1 cellular context compared by ENCODE assay signal in the genomic region with DNA sequence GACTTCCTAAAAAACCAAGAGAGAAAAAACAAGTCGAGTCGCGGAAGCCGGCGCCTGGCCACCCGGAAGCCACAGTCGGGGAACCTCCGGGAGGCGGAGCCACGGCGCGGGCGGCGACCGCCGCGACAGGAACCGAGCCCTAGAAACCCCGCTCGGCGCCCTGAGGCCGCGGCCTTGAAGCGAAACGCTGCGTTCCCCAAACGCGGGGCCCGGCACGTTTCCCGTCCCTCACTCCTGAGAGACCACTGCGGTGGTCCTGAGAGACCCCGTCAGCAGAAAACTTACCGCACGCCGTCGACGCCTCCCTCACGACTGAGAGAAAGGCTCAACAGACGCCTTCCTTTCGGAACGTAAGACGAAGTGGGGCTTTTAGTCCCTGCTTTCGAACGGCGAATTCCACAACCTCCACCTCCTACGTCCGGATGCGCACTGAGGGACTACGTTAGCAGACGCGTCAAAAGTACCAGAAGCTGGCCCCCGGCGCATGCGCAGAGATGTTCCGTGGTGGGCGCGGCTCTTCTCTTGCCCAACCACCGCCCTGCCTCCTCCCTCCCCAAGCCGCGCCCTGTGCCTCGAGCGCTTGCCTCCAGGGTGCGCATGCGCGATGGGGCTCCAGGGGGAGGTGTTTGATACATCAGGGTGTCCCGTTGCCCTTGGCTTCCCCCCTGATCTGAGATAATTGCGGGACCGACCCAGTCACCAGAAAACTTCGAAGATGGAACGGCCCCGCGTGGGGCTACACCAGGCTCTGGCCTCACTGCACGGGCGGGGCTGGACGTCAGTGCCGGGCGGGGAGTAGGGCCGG.
TF ChIP-seq lines count a peak whose summit lies in the region.

Gene RSRP1 (minus strand): TSS at position 431 of the 805 bp plus-strand sequence. CDS start 491 bp downstream, outside the sequence.

TF ChIP-seq in K562, 482 proteins besides CTCF, POLR2A, EP300 and RAD21 (continued from another document and continues in another):
- TF ChIP-seq, protein P1, sequence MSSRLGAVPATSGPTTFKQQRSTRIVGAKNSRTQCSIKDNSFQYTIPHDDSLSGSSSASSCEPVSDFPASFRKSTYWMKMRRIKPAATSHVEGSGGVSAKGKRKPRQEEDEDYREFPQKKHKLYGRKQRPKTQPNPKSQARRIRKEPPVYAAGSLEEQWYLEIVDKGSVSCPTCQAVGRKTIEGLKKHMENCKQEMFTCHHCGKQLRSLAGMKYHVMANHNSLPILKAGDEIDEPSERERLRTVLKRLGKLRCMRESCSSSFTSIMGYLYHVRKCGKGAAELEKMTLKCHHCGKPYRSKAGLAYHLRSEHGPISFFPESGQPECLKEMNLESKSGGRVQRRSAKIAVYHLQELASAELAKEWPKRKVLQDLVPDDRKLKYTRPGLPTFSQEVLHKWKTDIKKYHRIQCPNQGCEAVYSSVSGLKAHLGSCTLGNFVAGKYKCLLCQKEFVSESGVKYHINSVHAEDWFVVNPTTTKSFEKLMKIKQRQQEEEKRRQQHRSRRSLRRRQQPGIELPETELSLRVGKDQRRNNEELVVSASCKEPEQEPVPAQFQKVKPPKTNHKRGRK (tag; IDR thresholded peaks at IDR 0.05) = no peak
- TF ChIP-seq TEAD4 (IDR thresholded peaks at IDR 0.05; ENCODE audit: low read length) = 0 out of 2 replicates have a peak, but pooled peaks have one; percentile 48
- no peak for TF ChIP-seq TEAD4 (CRISPR knock-in tag; IDR thresholded peaks at IDR 0.05; ENCODE audit: borderline replicate concordance)
- TF ChIP-seq ZNF644 (tag; IDR thresholded peaks at IDR 0.05; ENCODE audit: low read depth) = no peak
- TF ChIP-seq, protein P2, sequence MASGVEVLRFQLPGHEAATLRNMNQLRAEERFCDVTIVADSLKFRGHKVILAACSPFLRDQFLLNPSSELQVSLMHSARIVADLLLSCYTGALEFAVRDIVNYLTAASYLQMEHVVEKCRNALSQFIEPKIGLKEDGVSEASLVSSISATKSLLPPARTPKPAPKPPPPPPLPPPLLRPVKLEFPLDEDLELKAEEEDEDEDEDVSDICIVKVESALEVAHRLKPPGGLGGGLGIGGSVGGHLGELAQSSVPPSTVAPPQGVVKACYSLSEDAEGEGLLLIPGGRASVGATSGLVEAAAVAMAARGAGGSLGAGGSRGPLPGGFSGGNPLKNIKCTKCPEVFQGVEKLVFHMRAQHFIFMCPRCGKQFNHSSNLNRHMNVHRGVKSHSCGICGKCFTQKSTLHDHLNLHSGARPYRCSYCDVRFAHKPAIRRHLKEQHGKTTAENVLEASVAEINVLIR (CRISPR knock-in tag; IDR thresholded peaks at IDR 0.05) = peak; percentile 76
- TF ChIP-seq TAF15 (IDR thresholded peaks at IDR 0.05; ENCODE audit: low read depth, low read length) = no peak
- no peak for TF ChIP-seq RFX7 (CRISPR knock-in tag; IDR thresholded peaks at IDR 0.05)
- TF ChIP-seq ZNF444 (CRISPR knock-in tag; IDR thresholded peaks at IDR 0.05) = peak; percentile 74; the same call in 1 of the 2 replicates
- TF ChIP-seq ESRRB (CRISPR knock-in tag; IDR thresholded peaks at IDR 0.05; ENCODE audit: borderline replicate concordance) = 0 out of 2 replicates have a peak, but pooled peaks have one; percentile 38
- no peak for TF ChIP-seq ZNF785 (CRISPR knock-in tag; IDR thresholded peaks at IDR 0.05)
- TF ChIP-seq NCOA1 (IDR thresholded peaks at IDR 0.05; ENCODE audit: low read depth) = no peak; the same call in 1 of the 2 replicates
- peak; percentile 92 for TF ChIP-seq ZFX (CRISPR knock-in tag; IDR thresholded peaks at IDR 0.05)
- no peak for TF ChIP-seq TFAM (CRISPR knock-in tag; conservative IDR thresholded peaks at IDR 0.05)
- TF ChIP-seq TFAP4 (CRISPR knock-in tag; IDR thresholded peaks at IDR 0.05; ENCODE audit: borderline replicate concordance) = peak; percentile 74
- peak; percentile 100 for TF ChIP-seq SUPT5H (IDR thresholded peaks at IDR 0.05)
- peak; percentile 38; the same call in 1 of the 2 replicates for TF ChIP-seq NR2F6 (CRISPR knock-in tag; IDR thresholded peaks at IDR 0.05)
- no peak for TF ChIP-seq NFE2 (IDR thresholded peaks at IDR 0.05; ENCODE audit: low read depth)
- TF ChIP-seq PCBP1 (IDR thresholded peaks at IDR 0.05; ENCODE audit: low read depth, low read length, poor library complexity, severe bottlenecking) = no peak
- TF ChIP-seq CREB1 (IDR thresholded peaks at IDR 0.05) = peak; percentile 79
- peak; percentile 85 for TF ChIP-seq CREB1 (CRISPR knock-in tag; IDR thresholded peaks at IDR 0.05)
- no peak for TF ChIP-seq NR3C1 (CRISPR knock-in tag; IDR thresholded peaks at IDR 0.05)
- TF ChIP-seq KLF1 (tag; IDR thresholded peaks at IDR 0.05) = peak; percentile 95
- no peak for TF ChIP-seq RFX5 (IDR thresholded peaks at IDR 0.05; ENCODE audit: low read depth, low read length)
- TF ChIP-seq NFXL1 (CRISPR knock-in tag; IDR thresholded peaks at IDR 0.05) = peak; percentile 78; the same call in 1 of the 2 replicates
- TF ChIP-seq PCBP2 (IDR thresholded peaks at IDR 0.05; ENCODE audit: low read depth, low read length, poor library complexity, severe bottlenecking) = no peak
- TF ChIP-seq FOXM1 (IDR thresholded peaks at IDR 0.05; ENCODE audit: low read depth) = no peak
- TF ChIP-seq FOXM1 (CRISPR knock-in tag; IDR thresholded peaks at IDR 0.05; ENCODE audit: low read depth) = no peak
- TF ChIP-seq RCOR1 (IDR thresholded peaks at IDR 0.05; ENCODE audit: borderline replicate concordance in 1 of 2, low read depth in 2 of 2, low read length in 2 of 2) = peak; percentile 16 to 45; a peak in 3 of 4 replicates
- no peak for TF ChIP-seq HINFP (tag; conservative IDR thresholded peaks at IDR 0.05; ENCODE audit: low read depth)
- TF ChIP-seq TSC22D4 (tag; IDR thresholded peaks at IDR 0.05) = no peak
- TF ChIP-seq FOXK1 (CRISPR knock-in tag; IDR thresholded peaks at IDR 0.05; ENCODE audit: borderline replicate concordance) = peak; percentile 74; the same call in 1 of the 2 replicates
- TF ChIP-seq MEF2A (IDR thresholded peaks at IDR 0.05; ENCODE audit: control insufficient read depth, low read depth, low read length) = no peak
- no peak for TF ChIP-seq ZNF518B (CRISPR knock-in tag; IDR thresholded peaks at IDR 0.05)
- no peak for TF ChIP-seq HEY1 (CRISPR knock-in tag; IDR thresholded peaks at IDR 0.05; ENCODE audit: borderline replicate concordance)
- 0 out of 2 replicates have a peak, but pooled peaks have one; percentile 44 for TF ChIP-seq E2F1 (CRISPR knock-in tag; IDR thresholded peaks at IDR 0.05)
- TF ChIP-seq, protein P3, sequence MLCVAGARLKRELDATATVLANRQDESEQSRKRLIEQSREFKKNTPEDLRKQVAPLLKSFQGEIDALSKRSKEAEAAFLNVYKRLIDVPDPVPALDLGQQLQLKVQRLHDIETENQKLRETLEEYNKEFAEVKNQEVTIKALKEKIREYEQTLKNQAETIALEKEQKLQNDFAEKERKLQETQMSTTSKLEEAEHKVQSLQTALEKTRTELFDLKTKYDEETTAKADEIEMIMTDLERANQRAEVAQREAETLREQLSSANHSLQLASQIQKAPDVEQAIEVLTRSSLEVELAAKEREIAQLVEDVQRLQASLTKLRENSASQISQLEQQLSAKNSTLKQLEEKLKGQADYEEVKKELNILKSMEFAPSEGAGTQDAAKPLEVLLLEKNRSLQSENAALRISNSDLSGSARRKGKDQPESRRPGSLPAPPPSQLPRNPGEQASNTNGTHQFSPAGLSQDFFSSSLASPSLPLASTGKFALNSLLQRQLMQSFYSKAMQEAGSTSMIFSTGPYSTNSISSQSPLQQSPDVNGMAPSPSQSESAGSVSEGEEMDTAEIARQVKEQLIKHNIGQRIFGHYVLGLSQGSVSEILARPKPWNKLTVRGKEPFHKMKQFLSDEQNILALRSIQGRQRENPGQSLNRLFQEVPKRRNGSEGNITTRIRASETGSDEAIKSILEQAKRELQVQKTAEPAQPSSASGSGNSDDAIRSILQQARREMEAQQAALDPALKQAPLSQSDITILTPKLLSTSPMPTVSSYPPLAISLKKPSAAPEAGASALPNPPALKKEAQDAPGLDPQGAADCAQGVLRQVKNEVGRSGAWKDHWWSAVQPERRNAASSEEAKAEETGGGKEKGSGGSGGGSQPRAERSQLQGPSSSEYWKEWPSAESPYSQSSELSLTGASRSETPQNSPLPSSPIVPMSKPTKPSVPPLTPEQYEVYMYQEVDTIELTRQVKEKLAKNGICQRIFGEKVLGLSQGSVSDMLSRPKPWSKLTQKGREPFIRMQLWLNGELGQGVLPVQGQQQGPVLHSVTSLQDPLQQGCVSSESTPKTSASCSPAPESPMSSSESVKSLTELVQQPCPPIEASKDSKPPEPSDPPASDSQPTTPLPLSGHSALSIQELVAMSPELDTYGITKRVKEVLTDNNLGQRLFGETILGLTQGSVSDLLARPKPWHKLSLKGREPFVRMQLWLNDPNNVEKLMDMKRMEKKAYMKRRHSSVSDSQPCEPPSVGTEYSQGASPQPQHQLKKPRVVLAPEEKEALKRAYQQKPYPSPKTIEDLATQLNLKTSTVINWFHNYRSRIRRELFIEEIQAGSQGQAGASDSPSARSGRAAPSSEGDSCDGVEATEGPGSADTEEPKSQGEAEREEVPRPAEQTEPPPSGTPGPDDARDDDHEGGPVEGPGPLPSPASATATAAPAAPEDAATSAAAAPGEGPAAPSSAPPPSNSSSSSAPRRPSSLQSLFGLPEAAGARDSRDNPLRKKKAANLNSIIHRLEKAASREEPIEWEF (CRISPR knock-in tag; IDR thresholded peaks at IDR 0.05) = no peak
- 0 out of 2 replicates have a peak, but pooled peaks have one; percentile 5 for TF ChIP-seq ZNF354B (CRISPR knock-in tag; IDR thresholded peaks at IDR 0.05)
- TF ChIP-seq, protein P4, sequence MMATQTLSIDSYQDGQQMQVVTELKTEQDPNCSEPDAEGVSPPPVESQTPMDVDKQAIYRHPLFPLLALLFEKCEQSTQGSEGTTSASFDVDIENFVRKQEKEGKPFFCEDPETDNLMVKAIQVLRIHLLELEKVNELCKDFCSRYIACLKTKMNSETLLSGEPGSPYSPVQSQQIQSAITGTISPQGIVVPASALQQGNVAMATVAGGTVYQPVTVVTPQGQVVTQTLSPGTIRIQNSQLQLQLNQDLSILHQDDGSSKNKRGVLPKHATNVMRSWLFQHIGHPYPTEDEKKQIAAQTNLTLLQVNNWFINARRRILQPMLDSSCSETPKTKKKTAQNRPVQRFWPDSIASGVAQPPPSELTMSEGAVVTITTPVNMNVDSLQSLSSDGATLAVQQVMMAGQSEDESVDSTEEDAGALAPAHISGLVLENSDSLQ (IDR thresholded peaks at IDR 0.05) = no peak
- TF ChIP-seq ZNF184 (CRISPR knock-in tag; IDR thresholded peaks at IDR 0.05) = no peak
- peak; percentile 64 for TF ChIP-seq PHF20 (IDR thresholded peaks at IDR 0.05; ENCODE audit: partially characterized antibody)
- TF ChIP-seq, protein P5, sequence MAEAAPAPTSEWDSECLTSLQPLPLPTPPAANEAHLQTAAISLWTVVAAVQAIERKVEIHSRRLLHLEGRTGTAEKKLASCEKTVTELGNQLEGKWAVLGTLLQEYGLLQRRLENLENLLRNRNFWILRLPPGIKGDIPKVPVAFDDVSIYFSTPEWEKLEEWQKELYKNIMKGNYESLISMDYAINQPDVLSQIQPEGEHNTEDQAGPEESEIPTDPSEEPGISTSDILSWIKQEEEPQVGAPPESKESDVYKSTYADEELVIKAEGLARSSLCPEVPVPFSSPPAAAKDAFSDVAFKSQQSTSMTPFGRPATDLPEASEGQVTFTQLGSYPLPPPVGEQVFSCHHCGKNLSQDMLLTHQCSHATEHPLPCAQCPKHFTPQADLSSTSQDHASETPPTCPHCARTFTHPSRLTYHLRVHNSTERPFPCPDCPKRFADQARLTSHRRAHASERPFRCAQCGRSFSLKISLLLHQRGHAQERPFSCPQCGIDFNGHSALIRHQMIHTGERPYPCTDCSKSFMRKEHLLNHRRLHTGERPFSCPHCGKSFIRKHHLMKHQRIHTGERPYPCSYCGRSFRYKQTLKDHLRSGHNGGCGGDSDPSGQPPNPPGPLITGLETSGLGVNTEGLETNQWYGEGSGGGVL (CRISPR knock-in tag; IDR thresholded peaks at IDR 0.05) = no peak
